In genomic region chr10:68428396-68428795, GRCh38 we compare ENCODE assay signal across 19 cellular contexts.
"Had no signal": no experiment of that assay in that cellular context is flagged by ENCODE, and none has a peak within 500 bp of the region (broad histone marks: within the 10 kb centered on the region; RNA-seq: fewer than 3 reads in every experiment).

No MANE protein-coding gene starts in this region.

- H3K9me3 Mint-ChIP-seq: dendritic cell treated with granulocyte-macrophage colony-stimulating factor and Interleukin-4, amounts not matched to agents 40 ng/mL and 50 ng/mL, for 4 days; effector memory CD8-positive, alpha-beta T cell; memory B cell; natural killer cell; stimulated activated naive B cell treated with anti-CD40 and anti-IgM and Interleukin-4, amounts not matched to agents 10 μg/mL and 1 μg/mL and 100 μg/mL, for 72 hours; stimulated activated naive CD8-positive, alpha-beta T cell treated with anti-CD3 and anti-CD28 coated beads, Interleukin-15, Interleukin-2, amounts not matched to agents 100 ng/mL and 50 ng/mL, for 24 hours had no signal

- H3K27me3 Mint-ChIP-seq: dendritic cell treated with granulocyte-macrophage colony-stimulating factor and Interleukin-4, amounts not matched to agents 40 ng/mL and 50 ng/mL, for 4 days; effector memory CD8-positive, alpha-beta T cell; memory B cell; stimulated activated naive B cell treated with anti-CD40 and anti-IgM and Interleukin-4, amounts not matched to agents 10 μg/mL and 1 μg/mL and 100 μg/mL, for 72 hours; stimulated activated naive CD8-positive, alpha-beta T cell treated with anti-CD3 and anti-CD28 coated beads, Interleukin-15, Interleukin-2, amounts not matched to agents 100 ng/mL and 50 ng/mL, for 24 hours had no signal

- H3K4me3 Mint-ChIP-seq: dendritic cell treated with granulocyte-macrophage colony-stimulating factor and Interleukin-4, amounts not matched to agents 40 ng/mL and 50 ng/mL, for 4 days; effector memory CD8-positive, alpha-beta T cell; memory B cell; natural killer cell; stimulated activated naive B cell treated with anti-CD40 and anti-IgM and Interleukin-4, amounts not matched to agents 10 μg/mL and 1 μg/mL and 100 μg/mL, for 72 hours; stimulated activated naive CD8-positive, alpha-beta T cell treated with anti-CD3 and anti-CD28 coated beads, Interleukin-15, Interleukin-2, amounts not matched to agents 100 ng/mL and 50 ng/mL, for 24 hours had no signal

- DNase-seq: colonic mucosa; effector memory CD8-positive, alpha-beta T cell; foreskin keratinocyte; heart right ventricle; hippocampal formation; natural killer cell; occipital lobe; ovary; right lobe of liver; small intestine; stimulated activated CD4-positive, alpha-beta T cell treated with anti-CD3 and anti-CD28 coated beads, Interleukin-15, amount 100 ng/mL, for 24 hours; stimulated activated CD4-positive, alpha-beta T cell treated with anti-CD3 and anti-CD28 coated beads, Interleukin-2, amount 100 ng/mL, for 48 hours; stimulated activated naive B cell treated with anti-CD40 and anti-IgM and Interleukin-4, amounts not matched to agents 10 μg/mL and 1 μg/mL and 100 μg/mL, for 72 hours; transverse colon; upper lobe of right lung; uterus had no signal

- H3K27ac Mint-ChIP-seq: dendritic cell treated with granulocyte-macrophage colony-stimulating factor and Interleukin-4, amounts not matched to agents 40 ng/mL and 50 ng/mL, for 4 days; effector memory CD8-positive, alpha-beta T cell; memory B cell; natural killer cell; stimulated activated naive B cell treated with anti-CD40 and anti-IgM and Interleukin-4, amounts not matched to agents 10 μg/mL and 1 μg/mL and 100 μg/mL, for 72 hours; stimulated activated naive CD8-positive, alpha-beta T cell treated with anti-CD3 and anti-CD28 coated beads, Interleukin-15, Interleukin-2, amounts not matched to agents 100 ng/mL and 50 ng/mL, for 24 hours had no signal

- H3K4me1 Mint-ChIP-seq: memory B cell; stimulated activated naive B cell treated with anti-CD40 and anti-IgM and Interleukin-4, amounts not matched to agents 10 μg/mL and 1 μg/mL and 100 μg/mL, for 72 hours had no signal

- H3K36me3 Mint-ChIP-seq: natural killer cell had no signal
